In genomic region chr3:126432361-126432760, GRCh38 we compare ENCODE assay signal across 1 cellular context.
A peak's percentile ranks its signal among the peaks of the same experiment; 100 is the strongest.
TF ChIP-seq lines count a peak whose summit lies in the region.

No MANE protein-coding gene starts in this region.

TF ChIP-seq in IMR-90, 13 proteins besides CTCF, POLR2A, EP300 and RAD21:
- TF ChIP-seq MAFK (IDR thresholded peaks at IDR 0.05; ENCODE audit: low read depth, low read length) (peak; percentile 44; the same call in 1 of the 2 replicates), CHD1 (IDR thresholded peaks at IDR 0.05; ENCODE audit: low read depth, low read length) (no peak)
TF ChIP-seq in IMR-90: peak in this region for 1.
